Comparison of ENCODE assay signal across 9 cellular contexts in the genomic region with DNA sequence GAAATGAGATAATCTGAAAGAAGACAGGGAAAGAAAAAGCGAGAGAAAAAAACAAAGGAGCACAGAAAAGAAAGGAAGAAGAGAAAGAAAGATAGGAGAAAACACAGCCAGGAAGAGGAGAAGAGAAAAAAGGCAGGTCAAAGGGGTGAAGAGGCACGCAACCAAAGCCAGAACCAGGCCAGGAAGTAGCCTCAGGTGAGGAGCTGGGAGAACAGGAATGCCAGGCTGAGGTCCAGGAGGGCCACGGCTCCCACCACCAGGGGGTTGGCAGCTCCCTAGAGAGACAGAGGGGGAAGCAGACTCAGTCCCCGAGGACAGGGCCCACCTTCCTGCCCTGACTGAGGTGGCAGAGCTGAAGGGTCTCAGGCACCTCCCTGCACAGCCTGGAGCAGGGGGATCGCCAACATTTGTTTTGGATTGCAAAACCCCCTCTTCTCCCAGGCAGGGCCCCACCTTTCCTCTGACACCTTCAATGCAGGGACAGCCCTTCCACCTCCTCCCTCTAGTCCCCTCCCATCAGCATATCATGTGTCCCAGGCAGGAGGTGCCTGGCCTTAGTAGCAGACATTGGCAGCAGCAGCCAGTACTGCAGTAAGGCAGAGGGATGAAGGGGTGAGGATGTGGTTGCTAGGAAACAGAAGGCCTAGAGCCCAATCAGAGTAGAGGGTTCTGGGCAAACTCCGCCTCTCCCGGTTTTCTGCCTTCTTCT. TPM values are rescaled to one million over a fixed set of nuclear protein-coding genes. Genes with fewer than 3 reads are reported as not detected.
A peak's percentile ranks its signal among the peaks of the same experiment; 100 is the strongest.
DNase-seq lines count a peak whose midpoint lies in the region; ATAC-seq, FAIRE-seq and TF ChIP-seq lines count a peak whose summit lies in the region.
"Had no signal": no experiment of that assay in that cellular context is flagged by ENCODE, and none has a peak within 500 bp of the region (broad histone marks: within the 10 kb centered on the region; RNA-seq: fewer than 3 reads in every experiment).

No MANE protein-coding gene starts in this region.

- FAIRE-seq in D721Med (lab: Jason Lieb, UNC): no peak

- H3K4me1 Mint-ChIP-seq in activated T-cell treated with anti-CD3 and anti-CD28 coated beads, Interleukin-2, amount 50 U/mL, for 24 hours (ENCODE audit: low read depth): peaks cover 24% of the 10 kb centered on the region
- peaks cover 37% of the 10 kb centered on the region for H3K4me1 Mint-ChIP-seq in activated T-cell treated with anti-CD3 and anti-CD28 coated beads, Interleukin-2, amount 50 U/mL, for 72 hours (ENCODE audit: low read depth)
- peaks cover 27% of the 10 kb centered on the region for H3K4me1 Mint-ChIP-seq in stimulated activated memory B cell treated with anti-CD40 and anti-IgM and Interleukin-4, amounts not matched to agents 10 μg/mL and 1 μg/mL and 100 μg/mL, for 72 hours

- H3K4me3 ChIP-seq in ectodermal cell (ENCODE audit: insufficient read depth, low read depth, low read length): no peak overlapping the region

- peaks cover 14% of the 10 kb centered on the region for H3K27me3 Mint-ChIP-seq in activated T-cell treated with anti-CD3 and anti-CD28 coated beads, Interleukin-2, amount 50 U/mL, for 24 hours
- H3K27me3 Mint-ChIP-seq in activated T-cell treated with anti-CD3 and anti-CD28 coated beads, Interleukin-2, amount 50 U/mL, for 72 hours (ENCODE audit: low read depth): peaks cover 12% of the 10 kb centered on the region
- peaks cover 29% of the 10 kb centered on the region for H3K27me3 Mint-ChIP-seq in stimulated activated memory B cell treated with anti-CD40 and anti-IgM and Interleukin-4, amounts not matched to agents 10 μg/mL and 1 μg/mL and 100 μg/mL, for 72 hours

- DNase-seq in activated T-cell treated with anti-CD3 and anti-CD28 coated beads, Interleukin-2, amount 50 U/mL, for 24 hours: no peak
- no peak for DNase-seq in activated T-cell treated with anti-CD3 and anti-CD28 coated beads, Interleukin-2, amount 50 U/mL, for 72 hours
- DNase-seq in NCI-H510A (lab: John Stamatoyannopoulos, UW): peak; percentile 79
- DNase-seq in D721Med (ENCODE audit: insufficient read length, low spot score): no peak

- no peak for ATAC-seq in activated T-cell treated with anti-CD3 and anti-CD28 coated beads, Interleukin-2, amount 50 U/mL, for 72 hours (replicated peaks in 1 of 2)
- ATAC-seq in stimulated activated memory B cell treated with anti-CD40 and anti-IgM and Interleukin-4, amounts not matched to agents 10 μg/mL and 1 μg/mL and 100 μg/mL, for 72 hours: no peak
- ATAC-seq in HG03565 (IDR thresholded peaks at IDR 0.05; ENCODE audit: unreplicated experiment) (no peak), HG03045 (IDR thresholded peaks at IDR 0.05; ENCODE audit: unreplicated experiment) (no peak)

- no peaks in the 10 kb centered on the region for H3K27me3 ChIP-seq in ectodermal cell (ENCODE audit: control insufficient read depth, insufficient read depth, low read length, poor library complexity, severe bottlenecking)

- peak overlapping the region; percentile 7 for H3K27ac Mint-ChIP-seq in activated T-cell treated with anti-CD3 and anti-CD28 coated beads, Interleukin-2, amount 50 U/mL, for 24 hours
- no peak overlapping the region for H3K27ac Mint-ChIP-seq in activated T-cell treated with anti-CD3 and anti-CD28 coated beads, Interleukin-2, amount 50 U/mL, for 72 hours
- peak overlapping the region; percentile 92 for H3K27ac Mint-ChIP-seq in stimulated activated memory B cell treated with anti-CD40 and anti-IgM and Interleukin-4, amounts not matched to agents 10 μg/mL and 1 μg/mL and 100 μg/mL, for 72 hours

- peak overlapping the region; percentile 60 for H3K27ac ChIP-seq in ectodermal cell (ENCODE audit: insufficient read depth, low read depth, low read length, poor library complexity, severe bottlenecking)

- 60 to 68% methylated on average over 7 of the region's 7 CpGs for WGBS in ectodermal cell, 2 experiments

- peaks cover 4% of the 10 kb centered on the region for H3K36me3 ChIP-seq in ectodermal cell (ENCODE audit: control insufficient read depth, insufficient read depth, low read length)

- no peaks in the 10 kb centered on the region for H3K9me3 Mint-ChIP-seq in activated T-cell treated with anti-CD3 and anti-CD28 coated beads, Interleukin-2, amount 50 U/mL, for 24 hours
- no peaks in the 10 kb centered on the region for H3K9me3 Mint-ChIP-seq in activated T-cell treated with anti-CD3 and anti-CD28 coated beads, Interleukin-2, amount 50 U/mL, for 72 hours
- H3K9me3 Mint-ChIP-seq in stimulated activated memory B cell treated with anti-CD40 and anti-IgM and Interleukin-4, amounts not matched to agents 10 μg/mL and 1 μg/mL and 100 μg/mL, for 72 hours: no peaks in the 10 kb centered on the region

- TF ChIP-seq CTCF in D721Med (IDR thresholded peaks at IDR 0.05; ENCODE audit: insufficient read depth, missing control alignments): no peak

- peaks cover 30% of the 10 kb centered on the region for H3K36me3 Mint-ChIP-seq in activated T-cell treated with anti-CD3 and anti-CD28 coated beads, Interleukin-2, amount 50 U/mL, for 24 hours (ENCODE audit: low read depth)
- H3K36me3 Mint-ChIP-seq in activated T-cell treated with anti-CD3 and anti-CD28 coated beads, Interleukin-2, amount 50 U/mL, for 72 hours (ENCODE audit: insufficient read depth in 2 of 2): peaks cover 0 to 5% of the 10 kb centered on the region in 2 donors
- H3K36me3 Mint-ChIP-seq in stimulated activated memory B cell treated with anti-CD40 and anti-IgM and Interleukin-4, amounts not matched to agents 10 μg/mL and 1 μg/mL and 100 μg/mL, for 72 hours: peaks cover 11% of the 10 kb centered on the region

- no peak overlapping the region for H3K4me3 Mint-ChIP-seq in activated T-cell treated with anti-CD3 and anti-CD28 coated beads, Interleukin-2, amount 50 U/mL, for 24 hours
- no peak overlapping the region for H3K4me3 Mint-ChIP-seq in activated T-cell treated with anti-CD3 and anti-CD28 coated beads, Interleukin-2, amount 50 U/mL, for 72 hours
- no peak overlapping the region for H3K4me3 Mint-ChIP-seq in stimulated activated memory B cell treated with anti-CD40 and anti-IgM and Interleukin-4, amounts not matched to agents 10 μg/mL and 1 μg/mL and 100 μg/mL, for 72 hours

- peaks cover 29% of the 10 kb centered on the region for H3K4me1 ChIP-seq in ectodermal cell (ENCODE audit: control insufficient read depth, insufficient read depth, low read length)

- no peaks in the 10 kb centered on the region for H3K9me3 ChIP-seq in ectodermal cell (ENCODE audit: control insufficient read depth, low read length)

RNA-seq across cellular contexts. Expression of a gene that starts 2.0 kb away (rescaled TPM):
- 100 to 1,000 TPM; 211 to 233 TPM for total RNA-seq in activated T-cell treated with anti-CD3 and anti-CD28 coated beads, Interleukin-2, amount 50 U/mL, for 72 hours
- 111 TPM for polyA plus RNA-seq in ectodermal cell (2013, experiment 1 of 4)
- polyA plus RNA-seq in ectodermal cell (2013, experiment 2 of 4): 104 TPM
- 84.7 TPM for polyA plus RNA-seq in ectodermal cell (2013, experiment 3 of 4)
- 91.5 TPM for polyA plus RNA-seq in ectodermal cell (2013, experiment 4 of 4)

RNA-seq across cellular contexts. Expression of a gene that starts 9.0 kb away (rescaled TPM):
- total RNA-seq in activated T-cell treated with anti-CD3 and anti-CD28 coated beads, Interleukin-2, amount 50 U/mL, for 72 hours: 1 to 10 TPM; 1.2 to 1.5 TPM
- 17.1 TPM for polyA plus RNA-seq in ectodermal cell (2013, experiment 1 of 4)
- 14.9 TPM for polyA plus RNA-seq in ectodermal cell (2013, experiment 2 of 4)
- polyA plus RNA-seq in ectodermal cell (2013, experiment 3 of 4): 16.5 TPM
- 16.9 TPM for polyA plus RNA-seq in ectodermal cell (2013, experiment 4 of 4)
- total RNA-seq: T-helper 2 cell treated with Interferon-gamma antibody and Interleukin-4, amounts not matched to agents 100 ng/mL and 5 ng/mL, for 36 hours had no signal

RNA-seq across cellular contexts. Expression of a gene that starts 13.5 kb away (rescaled TPM):
- 1 to 10 TPM; 6.5 to 7.4 TPM for total RNA-seq in activated T-cell treated with anti-CD3 and anti-CD28 coated beads, Interleukin-2, amount 50 U/mL, for 72 hours
- polyA plus RNA-seq in ectodermal cell (2013, experiment 1 of 4): 24.2 TPM
- 15.2 TPM for polyA plus RNA-seq in ectodermal cell (2013, experiment 2 of 4)
- 12.4 TPM for polyA plus RNA-seq in ectodermal cell (2013, experiment 3 of 4)
- polyA plus RNA-seq in ectodermal cell (2013, experiment 4 of 4): 17.5 TPM

RNA-seq across cellular contexts. Expression of a gene that starts 18.0 kb away (rescaled TPM):
- total RNA-seq in activated T-cell treated with anti-CD3 and anti-CD28 coated beads, Interleukin-2, amount 50 U/mL, for 72 hours: 1 to 10 TPM; 1.9 to 3.7 TPM
- polyA plus RNA-seq in ectodermal cell (2013, experiment 1 of 4): 27.6 TPM
- polyA plus RNA-seq in ectodermal cell (2013, experiment 2 of 4): 26.1 TPM
- polyA plus RNA-seq in ectodermal cell (2013, experiment 3 of 4): 20.3 TPM
- polyA plus RNA-seq in ectodermal cell (2013, experiment 4 of 4): 23.0 TPM
